21 cellular contexts compared by ENCODE assay signal in genomic region chr10:31906039-31906438, GRCh38. TPM values are rescaled to one million over a fixed set of nuclear protein-coding genes. Genes with fewer than 3 reads are reported as not detected.
DNase-seq lines count a peak whose midpoint lies in the region; ATAC-seq, FAIRE-seq and TF ChIP-seq lines count a peak whose summit lies in the region.
"Had no signal": no experiment of that assay in that cellular context is flagged by ENCODE, and none has a peak within 500 bp of the region (broad histone marks: within the 10 kb centered on the region; RNA-seq: fewer than 3 reads in every experiment).

No MANE protein-coding gene starts in this region.

- DNase-seq in A549 (ENCODE audit: low read depth in 1 of 2, low spot score in 1 of 2) (no peak), H54 (ENCODE audit: insufficient read length, low spot score) (no peak), K562 (ENCODE audit: extremely low read depth in 1 of 4, low spot score in 3 of 4) (no peak), iris pigment epithelial cell (ENCODE audit: low read depth) (peak; percentile 56), aorta (no peak), ACHN (no peak), epidermal melanocyte (ENCODE audit: insufficient read length, low spot score) (no peak)
- DNase-seq in stimulated activated CD4-positive, alpha-beta T cell treated with anti-CD3 and anti-CD28 coated beads, Interleukin-1b, Interleukin-23, amount 100 ng/mL, for 48 hours, result no peak
- DNase-seq: 8988T, DMS53, H7, KG1, NCI-H1092, NCI-H1436 treated with DMSO at 0.1 percent for 48 hours, NCI-H2029, NCI-H226, NCI-H524 had no signal

- no peak for TF ChIP-seq POLR2A in A549 (IDR thresholded peaks at IDR 0.05; ENCODE audit: low read length)
- no peak for TF ChIP-seq POLR2A in H54 (IDR thresholded peaks at IDR 0.05; ENCODE audit: low read depth, low read length)
- no peak for TF ChIP-seq POLR2A in K562 (conservative IDR thresholded peaks at IDR 0.05)

- POLR2A ChIA-PET in A549 (lab: Yijun Ruan, JAX), result no interaction called here
- POLR2A ChIA-PET in K562 (lab: Yijun Ruan, JAX), result interaction anchor here (1.3 kb wide), 1 partner anchor 10 kb away, joined by 4 read pairs; no protein-coding TSS in a partner anchor

- H3K36me3 ChIP-seq in K562 (ENCODE audit: control insufficient read depth, insufficient read depth, low read length) (peaks cover 13% of the 10 kb centered on the region; the same call in 1 of the 3 replicates), aorta (ENCODE audit: control insufficient read depth in 1 of 2, insufficient read depth in 2 of 2, low read length in 1 of 2) (no peaks in the 10 kb centered on the region)

- intact Hi-C loops in K562 (cut with micrococcal nuclease), result no loop called here
- intact Hi-C loops in aorta (cut with DNase I), result no loop called here

- H2AFZ ChIP-seq in K562 (ENCODE audit: low read depth, low read length), result no peak overlapping the region

- H3K9me1 ChIP-seq in K562 (ENCODE audit: control insufficient read depth, insufficient read depth, low read length), result no peaks in the 10 kb centered on the region

- H3K79me2 ChIP-seq in K562 (ENCODE audit: control insufficient read depth, insufficient read depth, low read length), result peaks cover 40% of the 10 kb centered on the region

- FAIRE-seq in A549 (lab: Jason Lieb, UNC), result no peak
- FAIRE-seq in H54 (lab: Jason Lieb, UNC), result peak; percentile 75
- FAIRE-seq in K562 (lab: Jason Lieb, UNC), result no peak
- FAIRE-seq: D721Med, RCC 7860 had no signal

- no peak overlapping the region for H3K9ac ChIP-seq in K562 (ENCODE audit: insufficient read depth in 1 of 2, low read depth in 2 of 2, low read length in 2 of 2)

- H3K4me2 ChIP-seq in A549 (0 out of 3 replicates have a peak overlapping the region, but pooled peaks have one; percentile 1), K562 (ENCODE audit: insufficient read depth, low read length) (no peak overlapping the region; the same call in 1 of the 2 replicates)

- no peaks in the 10 kb centered on the region for H3K27me3 ChIP-seq in K562 (ENCODE audit: control insufficient read depth in 2 of 2, insufficient read depth in 2 of 2, low read length in 2 of 2)
- H3K27me3 ChIP-seq in aorta (ENCODE audit: control insufficient read depth in 1 of 2, insufficient read depth in 2 of 2, low read length in 1 of 2), result no peaks in the 10 kb centered on the region
- H3K27me3 ChIP-seq: SJCRH30 had no signal

- H3K27ac ChIP-seq in A549 (no peak overlapping the region), K562 (ENCODE audit: extremely low read depth, low read depth, low read length) (no peak overlapping the region), aorta (ENCODE audit: low read depth in 1 of 2, low read length in 2 of 2) (no peak overlapping the region)
- H3K27ac ChIP-seq: C4-2B, SJCRH30 had no signal

- CTCF ChIA-PET in A549 (lab: Yijun Ruan, JAX) (interaction anchor here (1.2 to 1.7 kb wide), 3 partner anchors 13 to 44 kb away, joined by 3 to 9 read pairs (median 5); partner anchors contain the start of gene ARHGAP12), K562 (lab: Yijun Ruan, JAX; ENCODE audit: low intra/inter-chr PET ratio) (no interaction called here)

- no peak for TF ChIP-seq CTCF in A549 (IDR thresholded peaks at IDR 0.05)
- no peak for TF ChIP-seq CTCF in K562 (IDR thresholded peaks at IDR 0.05 in 2 of 3, conservative IDR thresholded peaks at IDR 0.05 in 1 of 3; ENCODE audit: insufficient read depth in 2 of 3, low read depth in 1 of 3, low read length in 3 of 3)

- TF ChIP-seq RAD21 in A549 (conservative IDR thresholded peaks at IDR 0.05 in 1 of 2, IDR thresholded peaks at IDR 0.05 in 1 of 2) (no peak), K562 (CRISPR knock-in tag; conservative IDR thresholded peaks at IDR 0.05 in 1 of 2, IDR thresholded peaks at IDR 0.05 in 1 of 2) (no peak)

- in situ Hi-C loops in K562 (cut with MboI), result no loop called here
- in situ Hi-C loops in ACHN (cut with HindIII; ENCODE audit: low pct_ligation_motif_present, low pct_unique_long_range_greater_than_20kb, low sequenced_read_pairs), result no loop called here

- no TSS peak for BruUV-seq in K562 (replicated peaks; lab: Mats Ljungman, UMichigan)

- H3K4me1 ChIP-seq in A549 (peaks cover 22% of the 10 kb centered on the region), K562 (replicated peaks in 1 of 2; ENCODE audit: control insufficient read depth in 2 of 2, insufficient read depth in 2 of 2, low read length in 2 of 2) (peaks cover 0 to 8% of the 10 kb centered on the region in 2 experiments; a peak in 3 of 5 replicates), aorta (ENCODE audit: control insufficient read depth in 1 of 2, insufficient read depth in 2 of 2, low read length in 2 of 2) (peaks cover 6 to 9% of the 10 kb centered on the region in 2 donors)
- H3K4me1 ChIP-seq: SJCRH30 had no signal

- H3K4me3 ChIP-seq in A549 (no peak overlapping the region), K562 (no peak overlapping the region), aorta (ENCODE audit: low read length in 2 of 2) (no peak overlapping the region)
- H3K4me3 ChIP-seq: SJCRH30 had no signal

- ATAC-seq in A549, result peak in 1 of 2 experiments; percentile 19; a peak in 2 of 6 replicates
- peak; percentile 45; the same call in 2 of the 3 replicates for ATAC-seq in K562
- no peak for ATAC-seq in aorta (ENCODE audit: low FRiP score)

- H3K9me3 ChIP-seq in A549, result 0 out of 3 replicates have a peak, but pooled peaks cover 3% of the 10 kb centered on the region
- H3K9me3 ChIP-seq in K562 (replicated peaks; ENCODE audit: control insufficient read depth, insufficient read depth, low read depth, low read length), result no peaks in the 10 kb centered on the region
- no peaks in the 10 kb centered on the region for H3K9me3 ChIP-seq in aorta (ENCODE audit: control insufficient read depth, low read length)

- WGBS in A549 (ENCODE audit: missing lambda C conversion rate), result 56% methylated on average over 5 of the region's 5 CpGs
- 49% methylated on average over 5 of the region's 5 CpGs for WGBS in K562 (ENCODE audit: insufficient coverage, low coverage, missing lambda C conversion rate)
- WGBS in aorta, 2 donors, result 84% methylated on average over 5 of the region's 5 CpGs

- H4K20me1 ChIP-seq in K562 (replicated peaks; ENCODE audit: control insufficient read depth, insufficient read depth, low read length), result 0 out of 2 replicates have a peak, but pooled peaks cover 6% of the 10 kb centered on the region

- TF ChIP-seq EP300 in A549 (IDR thresholded peaks at IDR 0.05) (no peak), K562 (IDR thresholded peaks at IDR 0.05; ENCODE audit: low read length) (no peak)

TF ChIP-seq in A549, 52 proteins besides CTCF, POLR2A, EP300 and RAD21 (continues in another document):
- TF ChIP-seq NPAS2 (CRISPR knock-in tag; IDR thresholded peaks at IDR 0.05; ENCODE audit: borderline replicate concordance) (no peak), HEYL (CRISPR knock-in tag; IDR thresholded peaks at IDR 0.05) (no peak), BCL3 (IDR thresholded peaks at IDR 0.05) (no peak), ZSCAN20 (CRISPR knock-in tag; IDR thresholded peaks at IDR 0.05) (no peak)

TF ChIP-seq in K562, 482 proteins besides CTCF, POLR2A, EP300 and RAD21:
- no peak for TF ChIP-seq ZNF280A (IDR thresholded peaks at IDR 0.05; ENCODE audit: low read depth, partially characterized antibody)
- no peak for TF ChIP-seq POLR2AphosphoS2 (IDR thresholded peaks at IDR 0.05; ENCODE audit: low read length)
- TF ChIP-seq EGR1 (conservative IDR thresholded peaks at IDR 0.05), result no peak
- no peak for TF ChIP-seq ZNF23 (CRISPR knock-in tag; IDR thresholded peaks at IDR 0.05)
- TF ChIP-seq NCOR1 (IDR thresholded peaks at IDR 0.05), result no peak
- no peak for TF ChIP-seq PHB2 (IDR thresholded peaks at IDR 0.05; ENCODE audit: low read depth)
- no peak for TF ChIP-seq ZNF3 (CRISPR knock-in tag; IDR thresholded peaks at IDR 0.05)
- TF ChIP-seq SREBF2 (CRISPR knock-in tag; IDR thresholded peaks at IDR 0.05), result no peak
- TF ChIP-seq CBX1 (IDR thresholded peaks at IDR 0.05; ENCODE audit: low read depth), result no peak
TF ChIP-seq in K562: peak in this region for 0.

RNA-seq across cellular contexts. Expression of gene ARHGAP12, which starts 22.6 kb away (rescaled TPM):
- polyA plus RNA-seq in A549 (2011; rRNA removed) (39.0 and 49.3 TPM in 2 replicates), A549 (2017; fragmentation: RNase III; extraction: RNeasy Plus Mini Kit Qiagen cat#74134 plus additional on column Dnase treatment) (22.1 to 26.9 TPM (median 24.8 TPM) in 3 replicates), K562 (2011; rRNA removed) (11.4 and 15.0 TPM in 2 replicates), K562 (2014; fragmentation: Illumina TruSeq; extraction: Trizol) (8.2 and 10.1 TPM in 2 replicates), K562 (2014; fragmentation: Nextera tagmentation; extraction: Ambion mirVana) (1 to 10 TPM; 4.4 to 5.0 TPM), K562 (2014; rRNA removed) (7.1 and 8.6 TPM in 2 replicates), aorta (10 to 100 TPM; 17.0 to 17.4 TPM)
- polyA plus RNA-seq in A549 (2012; cell fraction: cytosol; rRNA removed), result 6.3 and 7.7 TPM in 2 replicates
- 6.2 and 12.8 TPM in 2 replicates for polyA plus RNA-seq in A549 (2012; cell fraction: nucleus; rRNA removed)
- 32.2 and 32.4 TPM in 2 replicates for polyA minus RNA-seq in A549 (2011; rRNA and poly(A)+ RNA removed)
- total RNA-seq in K562 (2011; cell fraction: chromatin; rRNA removed; ENCODE audit: low replicate concordance), result 12.4 and 39.8 TPM in 2 replicates
- total RNA-seq in K562 (2011; cell fraction: nucleolus; rRNA removed), result 7.2 and 8.7 TPM in 2 replicates
- 13.9 and 19.8 TPM in 2 replicates for total RNA-seq in K562 (2011; cell fraction: nucleoplasm; rRNA removed)
- total RNA-seq in K562 (2014; rRNA removed) (9.3 and 9.8 TPM in 2 replicates), K562 (2014; rRNA removed; fragmentation: Illumina TruSeq; extraction: Trizol) (15.8 and 17.7 TPM in 2 replicates), K562 (2015; rRNA removed; fragmentation: Illumina TruSeq; extraction: Trizol) (16.6 and 18.7 TPM in 2 replicates), K562 (2021) (10.2 and 10.6 TPM in 2 replicates), aorta (10 to 100 TPM; 23.6 to 34.6 TPM)
- polyA plus RNA-seq in K562 (2011; cell fraction: cytosol; rRNA removed), result 1.5 and 5.7 TPM in 2 replicates
- 9.8 and 25.5 TPM in 2 replicates for polyA plus RNA-seq in K562 (2011; cell fraction: nucleus; rRNA removed)
- 6.1 and 7.7 TPM in 2 replicates for polyA plus RNA-seq in K562 (2012)
- polyA minus RNA-seq in K562 (2011; rRNA and poly(A)+ RNA removed), result 30.2 and 60.5 TPM in 2 replicates
- 12.0 and 15.5 TPM in 2 replicates for polyA minus RNA-seq in K562 (2011; cell fraction: cytosol; rRNA and poly(A)+ RNA removed)
- 17.4 and 58.9 TPM in 2 replicates for polyA minus RNA-seq in K562 (2011; cell fraction: nucleus; rRNA and poly(A)+ RNA removed)
